Comparison of ENCODE assay signal across 7 cellular contexts in the genomic region with DNA sequence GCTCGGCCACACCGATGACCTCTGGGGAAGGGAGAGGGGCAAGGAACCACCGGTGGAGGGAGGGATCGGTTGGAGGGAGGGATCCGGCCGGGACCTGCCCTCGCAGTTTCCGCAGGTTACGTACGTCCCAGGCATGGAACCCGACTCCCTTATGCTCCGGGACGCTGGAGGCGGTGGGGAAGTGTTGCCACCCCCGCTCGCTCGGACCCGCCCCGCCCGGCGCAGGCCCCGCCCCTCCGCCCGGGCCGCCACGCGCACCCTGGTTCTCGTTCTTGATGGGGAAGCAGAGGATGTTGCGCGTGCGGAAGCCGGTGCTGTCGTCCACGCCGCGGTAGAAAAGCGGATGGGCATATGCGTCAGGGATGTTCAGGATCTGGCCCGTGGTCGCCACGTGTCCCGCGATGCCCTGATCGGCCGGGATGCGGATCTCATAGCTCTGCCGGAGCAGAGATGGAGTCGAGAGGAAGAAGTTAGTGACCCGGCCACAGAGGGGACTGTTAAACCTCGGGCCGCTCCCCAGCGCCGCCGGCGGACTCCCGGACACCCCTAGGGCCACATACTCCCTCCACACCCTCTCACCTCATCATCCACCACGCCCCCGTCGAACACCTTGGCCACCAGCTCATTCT.
DNase-seq lines count a peak whose midpoint lies in the region; ATAC-seq and TF ChIP-seq lines count a peak whose summit lies in the region.

No MANE protein-coding gene starts in this region.

- H3K9me3 Mint-ChIP-seq in naive thymus-derived CD8-positive, alpha-beta T cell: no peaks in the 10 kb centered on the region

- TF ChIP-seq CTCF in testis (IDR thresholded peaks at IDR 0.05): no peak

- no peaks in the 10 kb centered on the region for H3K36me3 ChIP-seq in testis (ENCODE audit: low read depth, missing control alignments)

- H3K27me3 ChIP-seq in testis: no peaks in the 10 kb centered on the region

- DNase-seq in activated CD4-positive, alpha-beta T cell treated with anti-CD3 and anti-CD28 coated beads for 48 hours: peak; percentile 57
- DNase-seq in effector CD4-positive, alpha-beta T cell: peak; percentile 23
- peak; percentile 30 to 73 (median 50) for DNase-seq in naive thymus-derived CD8-positive, alpha-beta T cell
- DNase-seq in testis (peak; percentile 69), MV-4-11 (lab: John Stamatoyannopoulos, UW) (no peak), midbrain (lab: John Stamatoyannopoulos, UW) (no peak)

- H3K27ac Mint-ChIP-seq in naive thymus-derived CD8-positive, alpha-beta T cell: peak overlapping the region; percentile 27 to 95 (median 83)

- 13 to 40% methylated on average over 5 to 52 of the region's 59 CpGs for WGBS in testis, 2 donors

- H3K36me3 Mint-ChIP-seq in naive thymus-derived CD8-positive, alpha-beta T cell: no peaks in the 10 kb centered on the region

- peak overlapping the region in 1 of 2 donors; percentile 10 for H3K4me3 ChIP-seq in testis

- H3K4me3 Mint-ChIP-seq in naive thymus-derived CD8-positive, alpha-beta T cell: peak overlapping the region; percentile 78 to 92 (median 91)

- no peaks in the 10 kb centered on the region for H3K9me3 ChIP-seq in testis

- POLR2A ChIA-PET in naive thymus-derived CD8-positive, alpha-beta T cell (lab: Charles Lee): no interaction called here

- TF ChIP-seq POLR2A in testis (IDR thresholded peaks at IDR 0.05): no peak

- no peak overlapping the region for H3K27ac ChIP-seq in testis

- intact Hi-C loops in testis (cut with DNase I; ENCODE audit: low total_unique reads): no loop called here

- ATAC-seq in naive thymus-derived CD8-positive, alpha-beta T cell: peak; percentile 73 to 75
- no peak for ATAC-seq in GM21528 (IDR thresholded peaks at IDR 0.05; ENCODE audit: low FRiP score, unreplicated experiment)

- peaks cover 15% of the 10 kb centered on the region for H3K4me1 ChIP-seq in testis

- peaks cover 13 to 26% (median 23%) of the 10 kb centered on the region in 4 donors for H3K4me1 Mint-ChIP-seq in naive thymus-derived CD8-positive, alpha-beta T cell

- H3K27me3 Mint-ChIP-seq in naive thymus-derived CD8-positive, alpha-beta T cell: peaks cover 14 to 39% (median 24%) of the 10 kb centered on the region in 5 donors

Comparison
In these comparisons a context has a peak if more than half of its experiments do, and no peak if none do; other contexts are left out.
1. DNase-seq: peak in activated CD4-positive, alpha-beta T cell treated with anti-CD3 and anti-CD28 coated beads for 48 hours (single experiment), effector CD4-positive, alpha-beta T cell (single experiment), naive thymus-derived CD8-positive, alpha-beta T cell (10 of 10) and testis (single experiment); none in MV-4-11 (single experiment) and midbrain (single experiment).